In genomic region chr3:27568393-27568792, GRCh38 we compare ENCODE assay signal across 9 cellular contexts.
DNase-seq lines count a peak whose midpoint lies in the region; ATAC-seq and TF ChIP-seq lines count a peak whose summit lies in the region.
"Had no signal": no experiment of that assay in that cellular context is flagged by ENCODE, and none has a peak within 500 bp of the region (broad histone marks: within the 10 kb centered on the region; RNA-seq: fewer than 3 reads in every experiment).

No MANE protein-coding gene starts in this region.

- H3K36me3 ChIP-seq in RWPE2 (ENCODE audit: low read depth) = no peaks in the 10 kb centered on the region
- H3K36me3 ChIP-seq in psoas muscle (ENCODE audit: insufficient read depth in 1 of 2, low read depth in 1 of 2) = no peaks in the 10 kb centered on the region

- ATAC-seq in RWPE2 (ENCODE audit: low read depth) (peak; percentile 87), psoas muscle (no peak), HG02571 (IDR thresholded peaks at IDR 0.05; ENCODE audit: unreplicated experiment) (no peak)

- H3K27me3 ChIP-seq in RWPE2 (ENCODE audit: insufficient read depth, poor library complexity, severe bottlenecking) (no peaks in the 10 kb centered on the region), psoas muscle (ENCODE audit: insufficient read depth in 3 of 3, low read length in 2 of 3) (no peaks in the 10 kb centered on the region)

- intact Hi-C loops in psoas muscle (cut with DNase I) = no loop called here

- no peak for TF ChIP-seq CTCF in RWPE2 (IDR thresholded peaks at IDR 0.05; ENCODE audit: poor library complexity, severe bottlenecking)
- TF ChIP-seq CTCF in psoas muscle (IDR thresholded peaks at IDR 0.05) = no peak

- H3K4me3 ChIP-seq in RWPE2 (ENCODE audit: severe bottlenecking) (no peak overlapping the region), psoas muscle (no peak overlapping the region)

- H3K27ac ChIP-seq in RWPE2 (ENCODE audit: poor library complexity, severe bottlenecking) = no peak overlapping the region
- no peak overlapping the region for H3K27ac ChIP-seq in psoas muscle

- H3K9me3 ChIP-seq in RWPE2 (ENCODE audit: severe bottlenecking) = no peaks in the 10 kb centered on the region
- H3K9me3 ChIP-seq in psoas muscle = no peaks in the 10 kb centered on the region

- WGBS in psoas muscle, 3 donors = 11 to 20% (median 19%) methylated on average over 5 of the region's 5 CpGs

- peaks cover 9% of the 10 kb centered on the region for H3K4me1 ChIP-seq in RWPE2 (ENCODE audit: insufficient read depth, poor library complexity, severe bottlenecking)
- H3K4me1 ChIP-seq in psoas muscle = no peaks in the 10 kb centered on the region

- in situ Hi-C loops in G401 (cut with HindIII; ENCODE audit: low sequenced_read_pairs) = no loop called here

- DNase-seq in G401 (ENCODE audit: low spot score) (peak; percentile 95), RWPE2 (ENCODE audit: low spot score) (peak; percentile 72), fibroblast of peridontal ligament (ENCODE audit: extremely low read depth) (peak; percentile 85), psoas muscle (peak; percentile 40 to 58), OCI-M2 (lab: John Stamatoyannopoulos, UW; ENCODE audit: unreplicated experiment) (no peak), inferior parietal cortex (ENCODE audit: extremely low spot score) (no peak)
- no peak for DNase-seq in effector CD4-positive, alpha-beta T cell
- DNase-seq: T-helper 1 cell had no signal

Comparison
In these comparisons a context has a peak if more than half of its experiments do, and no peak if none do; other contexts are left out.
1. DNase-seq: peak in G401 (single experiment), RWPE2 (single experiment), fibroblast of peridontal ligament (single experiment) and psoas muscle (2 of 2); none in effector CD4-positive, alpha-beta T cell (single experiment), OCI-M2 (single experiment) and inferior parietal cortex (single experiment).